Comparison of ENCODE assay signal across 11 cellular contexts in the genomic region with DNA sequence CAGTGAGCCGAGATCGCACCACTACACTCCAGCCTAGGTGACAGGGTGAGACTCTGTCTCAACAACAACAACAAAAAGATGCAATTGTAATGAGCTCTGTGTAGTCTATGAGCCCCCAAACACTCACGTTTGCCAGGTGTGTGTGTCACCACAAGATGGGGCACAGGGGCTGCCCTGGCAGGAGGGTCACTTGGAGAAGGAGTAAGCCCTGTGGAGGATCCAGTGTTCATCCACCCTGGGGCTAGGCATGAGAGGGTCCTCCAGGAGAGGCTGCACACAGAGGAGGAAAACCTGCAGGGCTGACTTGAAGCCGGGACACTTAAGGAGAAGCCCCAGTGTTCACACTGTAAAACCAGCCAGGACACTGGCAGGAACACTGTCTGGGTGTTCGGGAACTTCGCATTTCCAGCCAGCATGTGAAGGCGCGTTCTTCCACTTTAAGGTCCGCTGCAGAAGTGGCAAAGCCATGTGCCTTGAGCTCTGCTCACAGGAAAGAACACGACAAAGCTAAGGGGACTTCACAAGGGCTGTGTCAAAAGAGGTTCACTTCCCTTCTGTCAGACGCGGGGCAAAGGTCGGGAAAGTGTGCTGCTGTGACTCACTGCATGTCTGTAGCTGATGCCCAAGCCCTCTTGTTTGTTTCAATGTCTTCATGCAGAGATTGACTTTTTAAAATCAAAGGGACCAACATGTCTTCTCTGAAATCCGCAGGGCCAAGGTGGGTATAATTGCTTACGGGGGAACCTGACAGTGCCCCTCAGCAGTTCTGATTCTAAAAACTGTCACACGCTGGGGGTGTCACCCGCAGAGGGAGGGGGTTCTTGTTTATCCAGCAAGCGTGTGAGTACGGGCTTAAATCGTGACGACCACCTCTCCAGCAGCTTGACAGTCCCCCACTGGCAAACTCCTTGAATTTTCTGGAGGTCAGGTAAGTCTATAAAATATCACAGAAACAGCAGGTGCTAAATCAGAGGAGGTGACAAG.
DNase-seq lines count a peak whose midpoint lies in the region; ATAC-seq, FAIRE-seq and TF ChIP-seq lines count a peak whose summit lies in the region.
"Had no signal": no experiment of that assay in that cellular context is flagged by ENCODE, and none has a peak within 500 bp of the region (broad histone marks: within the 10 kb centered on the region; RNA-seq: fewer than 3 reads in every experiment).

No MANE protein-coding gene starts in this region.

- FAIRE-seq in GM12891 (lab: Jason Lieb, UNC) (no peak), pancreas (lab: Jason Lieb, UNC) (no peak)

- no peaks in the 10 kb centered on the region for H3K36me3 ChIP-seq in pancreas
- H3K36me3 ChIP-seq: prostate gland had no signal

- H3K27me3 Mint-ChIP-seq in activated T-helper 1 cell treated with anti-CD3 and anti-CD28 coated beads, Interleukin-12 subunit alpha, Interleukin-12 subunit beta, Interleukin-2, Interleukin-4 antibody, amounts not matched to agents 30 ng/mL and 10 ng/mL and 1 ng/mL, durations not matched to agents 14 hours and 24 hours and 36 hours (ENCODE audit: insufficient read depth): peaks cover 2% of the 10 kb centered on the region

- no peaks in the 10 kb centered on the region for H3K27me3 ChIP-seq in pancreas

- H3K9me3 ChIP-seq in pancreas: no peaks in the 10 kb centered on the region
- H3K9me3 ChIP-seq: prostate gland had no signal

- H3K4me3 ChIP-seq in pancreas: no peak overlapping the region
- H3K4me3 ChIP-seq: prostate gland had no signal

- TF ChIP-seq CTCF in pancreas (IDR thresholded peaks at IDR 0.05): no peak

- no peaks in the 10 kb centered on the region for H3K36me3 Mint-ChIP-seq in activated T-helper 1 cell treated with anti-CD3 and anti-CD28 coated beads, Interleukin-12 subunit alpha, Interleukin-12 subunit beta, Interleukin-2, Interleukin-4 antibody, amounts not matched to agents 30 ng/mL and 10 ng/mL and 1 ng/mL, durations not matched to agents 14 hours and 24 hours and 36 hours (ENCODE audit: low read depth)

- 74 to 75% methylated on average over 21 of the region's 21 CpGs for WGBS in pancreas, 2 donors

- H3K9me3 Mint-ChIP-seq in activated T-helper 1 cell treated with anti-CD3 and anti-CD28 coated beads, Interleukin-12 subunit alpha, Interleukin-12 subunit beta, Interleukin-2, Interleukin-4 antibody, amounts not matched to agents 30 ng/mL and 10 ng/mL and 1 ng/mL, durations not matched to agents 14 hours and 24 hours and 36 hours: no peaks in the 10 kb centered on the region

- no peak overlapping the region for H3K27ac Mint-ChIP-seq in activated T-helper 1 cell treated with anti-CD3 and anti-CD28 coated beads, Interleukin-12 subunit alpha, Interleukin-12 subunit beta, Interleukin-2, Interleukin-4 antibody, amounts not matched to agents 30 ng/mL and 10 ng/mL and 1 ng/mL, durations not matched to agents 14 hours and 24 hours and 36 hours

- peaks cover 0 to 5% (median 0%) of the 10 kb centered on the region in 3 donors for H3K4me1 ChIP-seq in pancreas

- peak overlapping the region; percentile 33 for H3K27ac ChIP-seq in epithelial cell of prostate
- H3K27ac ChIP-seq in pancreas: no peak overlapping the region

- no peaks in the 10 kb centered on the region for H3K4me1 Mint-ChIP-seq in activated T-helper 1 cell treated with anti-CD3 and anti-CD28 coated beads, Interleukin-12 subunit alpha, Interleukin-12 subunit beta, Interleukin-2, Interleukin-4 antibody, amounts not matched to agents 30 ng/mL and 10 ng/mL and 1 ng/mL, durations not matched to agents 14 hours and 24 hours and 36 hours (ENCODE audit: low read depth)

- intact Hi-C loops in pancreas (cut with DNase I): no loop called here
- intact Hi-C loops in activated T-helper 1 cell treated with anti-CD3 and anti-CD28 coated beads, Interleukin-12 subunit alpha, Interleukin-12 subunit beta, Interleukin-2, Interleukin-4 antibody, amounts not matched to agents 30 ng/mL and 10 ng/mL and 1 ng/mL, durations not matched to agents 14 hours and 24 hours and 36 hours (cut with micrococcal nuclease): no loop called here

- no peak overlapping the region for H3K4me3 Mint-ChIP-seq in activated T-helper 1 cell treated with anti-CD3 and anti-CD28 coated beads, Interleukin-12 subunit alpha, Interleukin-12 subunit beta, Interleukin-2, Interleukin-4 antibody, amounts not matched to agents 30 ng/mL and 10 ng/mL and 1 ng/mL, durations not matched to agents 14 hours and 24 hours and 36 hours

- ATAC-seq in pancreas (peak in 3 of 4 donors; percentile 60 to 82 (median 77)), GM21526 (IDR thresholded peaks at IDR 0.05; ENCODE audit: low FRiP score, unreplicated experiment) (no peak)

- DNase-seq in GM12891 (ENCODE audit: insufficient read length, low spot score) (no peak), NOMO-1 treated with DMSO at 0.1 percent for 48 hours (lab: John Stamatoyannopoulos, UW; ENCODE audit: unreplicated experiment) (peak; percentile 96), epithelial cell of prostate (ENCODE audit: low read depth, low spot score) (no peak), pancreas (peak in 1 of 6 donors; percentile 52), T-helper 2 cell (no peak)
- DNase-seq in stimulated activated CD4-positive, alpha-beta T cell treated with anti-CD3 and anti-CD28 coated beads, Interleukin-2, amount 100 ng/mL, for 24 hours: no peak
- DNase-seq in activated T-helper 1 cell treated with anti-CD3 and anti-CD28 coated beads, Interleukin-12 subunit alpha, Interleukin-12 subunit beta, Interleukin-2, Interleukin-4 antibody, amounts not matched to agents 30 ng/mL and 10 ng/mL and 1 ng/mL, durations not matched to agents 14 hours and 24 hours and 36 hours (ENCODE audit: low spot score): no peak
- DNase-seq: GDM1; stimulated activated CD8-positive, alpha-beta memory T cell treated with anti-CD3 and anti-CD28 coated beads, Interleukin-4, amount 100 ng/mL, for 48 hours had no signal

- no peak for TF ChIP-seq POLR2A in GM12891 (IDR thresholded peaks at IDR 0.05; ENCODE audit: low read depth, low read length)

TF ChIP-seq in GM12891, 5 proteins besides CTCF, POLR2A, EP300 and RAD21:
- TF ChIP-seq PAX5 (IDR thresholded peaks at IDR 0.05; ENCODE audit: insufficient read depth, low read length, severe bottlenecking) (no peak), SPI1 (IDR thresholded peaks at IDR 0.05; ENCODE audit: low read depth, low read length) (peak; percentile 45; the same call in 1 of the 2 replicates)
